In the genomic region with DNA sequence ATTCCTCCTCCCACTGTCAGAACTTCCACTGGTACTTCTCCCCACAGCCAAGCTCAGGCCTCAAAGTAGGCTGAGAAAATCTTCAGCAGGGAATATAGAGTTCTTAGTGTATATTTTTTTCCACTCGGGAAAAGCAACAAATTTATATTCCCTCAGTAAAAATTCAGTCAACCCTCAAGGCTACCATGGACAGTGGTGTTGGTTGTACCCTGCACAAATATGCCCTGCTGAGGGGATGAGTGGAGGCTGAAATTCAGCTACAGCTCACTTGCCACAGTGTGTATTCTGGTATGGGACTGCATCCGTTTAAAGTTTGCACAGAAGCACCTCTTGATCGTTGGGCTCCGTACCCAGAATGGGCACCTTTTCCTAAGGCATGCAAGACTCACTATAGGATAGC, we compare ENCODE assay signal across 15 cellular contexts.
A peak's percentile ranks its signal among the peaks of the same experiment; 100 is the strongest.
DNase-seq lines count a peak whose midpoint lies in the region; ATAC-seq and TF ChIP-seq lines count a peak whose summit lies in the region.
"Had no signal": no experiment of that assay in that cellular context is flagged by ENCODE, and none has a peak within 500 bp of the region (broad histone marks: within the 10 kb centered on the region; RNA-seq: fewer than 3 reads in every experiment).

No MANE protein-coding gene starts in this region.

- intact Hi-C loops in PC-3 (cut with micrococcal nuclease): no loop called here
- intact Hi-C loops in breast epithelium (cut with DNase I; ENCODE audit: low total_unique reads): no loop called here

- TF ChIP-seq CTCF in PC-3 (conservative IDR thresholded peaks at IDR 0.05; ENCODE audit: low read depth, low read length) (no peak), breast epithelium (IDR thresholded peaks at IDR 0.05) (no peak), hepatocyte (IDR thresholded peaks at IDR 0.05; ENCODE audit: poor library complexity) (no peak), suprapubic skin (IDR thresholded peaks at IDR 0.05) (no peak)

- H4K20me1 ChIP-seq in PC-3 (ENCODE audit: low read length) (no peaks in the 10 kb centered on the region), hepatocyte (ENCODE audit: insufficient read depth, poor library complexity, severe bottlenecking) (no peaks in the 10 kb centered on the region)

- H3F3A ChIP-seq in PC-3 (ENCODE audit: low read length, unreplicated experiment): peaks cover 5% of the 10 kb centered on the region

- ATAC-seq in PC-3: no peak
- no peak for ATAC-seq in GM18907 (IDR thresholded peaks at IDR 0.05; ENCODE audit: unreplicated experiment)
- no peak for ATAC-seq in HG03378 (IDR thresholded peaks at IDR 0.05; ENCODE audit: unreplicated experiment)
- ATAC-seq: Panc1 had no signal

- TF ChIP-seq EP300 in suprapubic skin (IDR thresholded peaks at IDR 0.05): no peak

- H3K9me3 ChIP-seq in PC-3 (ENCODE audit: low read length) (no peaks in the 10 kb centered on the region), breast epithelium (no peaks in the 10 kb centered on the region), hepatocyte (ENCODE audit: low read depth) (no peaks in the 10 kb centered on the region), suprapubic skin (no peaks in the 10 kb centered on the region)

- WGBS in hepatocyte (ENCODE audit: low lambda C conversion rate, missing lambda C conversion rate): 91% methylated on average over 4 of the region's 4 CpGs
- WGBS in suprapubic skin: 89% methylated on average over 4 of the region's 4 CpGs

- TF ChIP-seq POLR2A in breast epithelium (IDR thresholded peaks at IDR 0.05): no peak
- no peak for TF ChIP-seq POLR2A in suprapubic skin (IDR thresholded peaks at IDR 0.05)

- H3K27me3 ChIP-seq in PC-3 (ENCODE audit: low read length): no peaks in the 10 kb centered on the region
- no peaks in the 10 kb centered on the region for H3K27me3 ChIP-seq in breast epithelium
- H3K27me3 ChIP-seq in hepatocyte: no peaks in the 10 kb centered on the region
- H3K27me3 ChIP-seq in suprapubic skin: no peaks in the 10 kb centered on the region

- H3K36me3 ChIP-seq in PC-3 (ENCODE audit: low read depth, low read length): no peaks in the 10 kb centered on the region
- no peaks in the 10 kb centered on the region for H3K36me3 ChIP-seq in breast epithelium
- no peaks in the 10 kb centered on the region for H3K36me3 ChIP-seq in hepatocyte (replicated peaks; ENCODE audit: insufficient read depth, low read depth)
- H3K36me3 ChIP-seq in suprapubic skin: no peaks in the 10 kb centered on the region

- H3K9me2 ChIP-seq in PC-3 (replicated peaks; ENCODE audit: low read length) (no peaks in the 10 kb centered on the region), hepatocyte (replicated peaks; ENCODE audit: insufficient read depth) (no peaks in the 10 kb centered on the region)

- H3K4me3 ChIP-seq in PC-3 (ENCODE audit: low read length) (no peak overlapping the region), breast epithelium (no peak overlapping the region), hepatocyte (no peak overlapping the region), suprapubic skin (no peak overlapping the region)

- no TSS peak for BruUV-seq in PC-3 (replicated peaks; lab: Mats Ljungman, UMichigan)

- CTCF ChIA-PET in PC-3 (lab: Charles Lee): no interaction called here

- H3K27ac ChIP-seq in PC-3 (ENCODE audit: low read length): peak overlapping the region; percentile 80
- H3K27ac ChIP-seq in breast epithelium: peak overlapping the region; percentile 61 to 90
- H3K27ac ChIP-seq in hepatocyte: peak overlapping the region; percentile 66
- H3K27ac ChIP-seq in suprapubic skin: peak overlapping the region; percentile 47

- H3K9ac ChIP-seq in PC-3 (ENCODE audit: low read length): no peak overlapping the region

- H3K4me1 ChIP-seq in PC-3 (ENCODE audit: insufficient read depth, low read length) (peaks cover 47% of the 10 kb centered on the region), breast epithelium (peaks cover 0 to 11% of the 10 kb centered on the region in 2 donors), hepatocyte (ENCODE audit: insufficient read depth) (peaks cover 14% of the 10 kb centered on the region), suprapubic skin (peaks cover 45% of the 10 kb centered on the region)

- H2AFZ ChIP-seq in PC-3 (ENCODE audit: low read length) (no peak overlapping the region), hepatocyte (no peak overlapping the region)

- DNase-seq in PC-3 (no peak), breast epithelium (ENCODE audit: low spot score in 2 of 2) (no peak), hepatocyte (ENCODE audit: low spot score) (no peak), suprapubic skin (ENCODE audit: low spot score in 2 of 2) (no peak), SHP77 (lab: John Stamatoyannopoulos, UW) (no peak), DMS 273 treated with DMSO at 0.1 percent for 48 hours (lab: John Stamatoyannopoulos, UW) (no peak)
- DNase-seq: KBM-7, NCI-H1436, NCI-H2029 treated with DMSO at 0.1 percent for 48 hours, NCI-H510A, NCI-H82, SHP77 treated with DMSO at 0.1 percent for 48 hours had no signal

- H3K4me2 ChIP-seq in PC-3 (ENCODE audit: low read length) (peak overlapping the region; percentile 54), hepatocyte (no peak overlapping the region)

- H3K79me2 ChIP-seq in PC-3 (ENCODE audit: low read length) (no peaks in the 10 kb centered on the region), hepatocyte (no peaks in the 10 kb centered on the region)

- POLR2A ChIA-PET in PC-3 (lab: Charles Lee; ENCODE audit: unreplicated experiment): no interaction called here
